In the genomic region with DNA sequence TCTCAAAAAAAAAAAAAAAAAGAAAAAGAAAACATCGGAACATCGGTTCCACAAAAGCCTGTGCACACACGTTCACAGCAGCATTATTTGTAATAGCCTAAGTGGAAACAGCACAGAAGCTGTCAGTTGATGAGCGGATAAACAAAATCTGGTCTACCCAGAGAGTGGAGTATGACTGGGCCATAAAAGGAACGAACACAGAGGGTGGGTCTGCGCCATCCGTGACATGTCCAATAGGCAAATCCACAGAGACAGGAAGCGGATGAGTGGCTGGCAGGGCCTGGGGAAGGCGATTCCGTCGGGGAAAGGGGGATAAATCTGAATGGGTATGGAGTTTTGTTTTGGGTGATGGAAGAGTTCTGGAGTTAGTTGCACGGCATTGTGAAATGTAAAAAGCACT, we compare ENCODE assay signal across 26 cellular contexts.
"Had no signal": no experiment of that assay in that cellular context is flagged by ENCODE, and none has a peak within 500 bp of the region (broad histone marks: within the 10 kb centered on the region; RNA-seq: fewer than 3 reads in every experiment).

No MANE protein-coding gene starts in this region.

- H3K4me1 ChIP-seq: parathyroid adenoma had no signal

- DNase-seq: islet precursor cell; left ventricle myocardium inferior; midbrain; mucosa of descending colon; naive thymus-derived CD4-positive, alpha-beta T cell; occipital lobe; psoas muscle; right lobe of liver; stimulated activated CD4-positive, alpha-beta T cell treated with anti-CD3 and anti-CD28 coated beads, Interleukin-1b, Interleukin-23, amount 100 ng/mL, for 48 hours; stimulated activated CD4-positive, alpha-beta T cell treated with anti-CD3 and anti-CD28 coated beads, Interleukin-2, amount 100 ng/mL, for 48 hours; stimulated activated CD4-positive, alpha-beta T cell treated with anti-CD3 and anti-CD28 coated beads, Interleukin-4, amount 100 ng/mL, for 4 hours; stimulated activated CD8-positive, alpha-beta memory T cell treated with anti-CD3 and anti-CD28 coated beads, Interleukin-4, amount 100 ng/mL, for 48 hours; stimulated activated naive CD4-positive, alpha-beta T cell treated with Interleukin-2 at 50 U/mL for 16 hours; stimulated activated naive CD8-positive, alpha-beta T cell treated with anti-CD3 and anti-CD28 coated beads, Interleukin-15, amount 100 ng/mL, for 72 hours; substantia nigra; uterus had no signal

- ATAC-seq: mucosa of descending colon; naive thymus-derived CD4-positive, alpha-beta T cell; natural killer cell treated with Interleukin-12 subunit alpha and Interleukin-12 subunit beta and Interleukin-15 and Interleukin-18, amount 100 ng/mL, for 72 hours; psoas muscle; right lobe of liver; stimulated activated memory B cell treated with anti-CD40 and anti-IgM and Interleukin-4, amounts not matched to agents 10 μg/mL and 1 μg/mL and 100 μg/mL, for 72 hours; stimulated activated naive CD8-positive, alpha-beta T cell treated with anti-CD3 and anti-CD28 coated beads, Interleukin-15, amount 100 ng/mL, for 72 hours had no signal

- H3K9me3 Mint-ChIP-seq: natural killer cell treated with Interleukin-12 subunit alpha and Interleukin-12 subunit beta and Interleukin-15 and Interleukin-18, amount 100 ng/mL, for 72 hours; neural crest cell; stimulated activated naive CD8-positive, alpha-beta T cell treated with anti-CD3 and anti-CD28 coated beads, Interleukin-15, amount 100 ng/mL, for 72 hours; type B pancreatic cell had no signal

- H3K9me3 ChIP-seq: left ventricle myocardium inferior, mucosa of descending colon, neutrophil, psoas muscle, right atrium auricular region, right lobe of liver, uterus had no signal

- H3K4me2 ChIP-seq: smooth muscle cell had no signal

- H3K9ac ChIP-seq: parathyroid adenoma had no signal

- H3K27ac ChIP-seq: left ventricle myocardium inferior, neutrophil, parathyroid adenoma, psoas muscle, right lobe of liver, uterus had no signal

- H3K4me3 ChIP-seq: left ventricle myocardium inferior, lung, mucosa of descending colon, psoas muscle, right atrium auricular region, right lobe of liver, smooth muscle cell, tibial nerve, uterus had no signal

- H3K27me3 ChIP-seq: right atrium auricular region, right lobe of liver, tibial nerve, uterus had no signal

- H3K36me3 ChIP-seq: left ventricle myocardium inferior, neutrophil, right atrium auricular region, right lobe of liver, tibial nerve, uterus had no signal

- H3K36me3 Mint-ChIP-seq: naive thymus-derived CD4-positive, alpha-beta T cell; natural killer cell treated with Interleukin-12 subunit alpha and Interleukin-12 subunit beta and Interleukin-15 and Interleukin-18, amount 100 ng/mL, for 72 hours; stimulated activated memory B cell treated with anti-CD40 and anti-IgM and Interleukin-4, amounts not matched to agents 10 μg/mL and 1 μg/mL and 100 μg/mL, for 72 hours; type B pancreatic cell had no signal

- H3K4me3 Mint-ChIP-seq: naive thymus-derived CD4-positive, alpha-beta T cell; natural killer cell treated with Interleukin-12 subunit alpha and Interleukin-12 subunit beta and Interleukin-15 and Interleukin-18, amount 100 ng/mL, for 72 hours; neural crest cell; stimulated activated memory B cell treated with anti-CD40 and anti-IgM and Interleukin-4, amounts not matched to agents 10 μg/mL and 1 μg/mL and 100 μg/mL, for 72 hours; stimulated activated naive CD8-positive, alpha-beta T cell treated with anti-CD3 and anti-CD28 coated beads, Interleukin-15, amount 100 ng/mL, for 72 hours; type B pancreatic cell had no signal

- H3K27me3 Mint-ChIP-seq: type B pancreatic cell had no signal

- H3K27ac Mint-ChIP-seq: naive thymus-derived CD4-positive, alpha-beta T cell; natural killer cell treated with Interleukin-12 subunit alpha and Interleukin-12 subunit beta and Interleukin-15 and Interleukin-18, amount 100 ng/mL, for 72 hours; stimulated activated memory B cell treated with anti-CD40 and anti-IgM and Interleukin-4, amounts not matched to agents 10 μg/mL and 1 μg/mL and 100 μg/mL, for 72 hours; type B pancreatic cell had no signal

- H2AFZ ChIP-seq: parathyroid adenoma had no signal
